Comparison of ENCODE assay signal across 25 cellular contexts in genomic region chr6:127976111-127976510, GRCh38.
"Had no signal": no experiment of that assay in that cellular context is flagged by ENCODE, and none has a peak within 500 bp of the region (broad histone marks: within the 10 kb centered on the region; RNA-seq: fewer than 3 reads in every experiment).

No MANE protein-coding gene starts in this region.

- ATAC-seq: effector memory CD8-positive, alpha-beta T cell; left lobe of liver; mucosa of descending colon; sciatic nerve had no signal

- H3K4me1 ChIP-seq: neural progenitor cell, prostate gland, right atrium auricular region, testis, tibial artery had no signal

- H3K27ac Mint-ChIP-seq: effector memory CD8-positive, alpha-beta T cell; memory B cell; mesothelial cell of epicardium; nephron; neural progenitor cell; type B pancreatic cell had no signal

- H3K27me3 ChIP-seq: neural progenitor cell, right atrium auricular region, testis, tibial artery had no signal

- H3K4me3 Mint-ChIP-seq: memory B cell, mesothelial cell of epicardium, naive B cell, nephron, neural progenitor cell, type B pancreatic cell had no signal

- H3K9me3 ChIP-seq: mucosa of descending colon, prostate gland, right atrium auricular region, testis, tibial artery had no signal

- H3K4me1 Mint-ChIP-seq: mesothelial cell of epicardium, nephron, neural progenitor cell had no signal

- DNase-seq: cortex of kidney; effector memory CD8-positive, alpha-beta T cell; head of caudate nucleus; kidney; mucosa of descending colon; naive B cell; stimulated activated CD4-positive, alpha-beta T cell treated with anti-CD3 and anti-CD28 coated beads, Interleukin-12 subunit alpha, Interleukin-12 subunit beta, amount 100 ng/mL, for 4 hours; stimulated activated CD4-positive, alpha-beta T cell treated with anti-CD3 and anti-CD28 coated beads, Interleukin-1b, Interleukin-23, amount 100 ng/mL, for 48 hours; stimulated activated CD4-positive, alpha-beta T cell treated with anti-CD3 and anti-CD28 coated beads, Interleukin-4, amount 100 ng/mL, for 1 hour; stimulated activated CD8-positive, alpha-beta memory T cell treated with anti-CD3 and anti-CD28 coated beads, Interleukin-4, amount 100 ng/mL, for 48 hours; stimulated activated naive CD4-positive, alpha-beta T cell; substantia nigra; testis; tibial artery had no signal

- H3K36me3 ChIP-seq: neural progenitor cell, prostate gland had no signal

- H3K4me3 ChIP-seq: lung, mucosa of descending colon, neural progenitor cell, prostate gland, right atrium auricular region, smooth muscle cell, testis, tibial artery had no signal

- H3K27me3 Mint-ChIP-seq: effector memory CD8-positive, alpha-beta T cell; memory B cell; naive B cell; type B pancreatic cell had no signal

- H3K9me3 Mint-ChIP-seq: effector memory CD8-positive, alpha-beta T cell; memory B cell; mesothelial cell of epicardium; naive B cell; nephron; neural progenitor cell; type B pancreatic cell had no signal

- H3K27ac ChIP-seq: neural progenitor cell, prostate gland, right atrium auricular region, testis, tibial artery had no signal
